1 cellular context compared by ENCODE assay signal in the genomic region with DNA sequence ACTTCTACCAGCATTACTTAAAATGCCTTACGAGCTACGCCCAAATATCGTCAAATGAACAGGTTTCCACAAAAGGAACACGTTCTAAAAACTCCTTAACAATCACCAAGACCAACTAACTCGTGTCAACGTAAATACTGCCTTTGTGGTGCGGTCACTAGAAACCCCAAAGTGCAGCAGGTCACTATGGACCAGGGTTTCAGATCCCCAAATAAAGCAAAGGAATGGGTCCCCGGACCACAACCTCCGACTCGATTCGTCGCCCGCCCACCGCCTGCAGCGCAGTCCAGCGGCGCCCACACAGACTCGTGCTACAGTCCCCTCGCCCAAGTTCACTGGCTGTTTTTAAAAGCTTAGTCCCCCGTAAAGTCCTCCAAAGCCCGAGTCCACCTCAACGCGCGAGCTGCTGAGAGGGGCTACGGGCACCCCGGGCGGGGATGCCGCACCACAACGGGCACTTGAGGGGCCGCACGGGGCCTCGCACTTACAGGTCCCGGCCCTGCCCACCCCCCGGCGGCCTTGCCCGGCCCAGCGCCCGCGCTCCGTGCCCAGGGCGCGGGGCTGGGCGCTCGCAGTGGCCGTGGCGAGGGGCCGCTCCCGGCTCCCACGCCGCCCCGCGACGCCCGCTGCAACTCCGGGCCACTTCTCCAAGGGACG.
TF ChIP-seq lines count a peak whose summit lies in the region.

No MANE protein-coding gene starts in this region.

TF ChIP-seq in H1, 55 proteins besides CTCF, POLR2A, EP300 and RAD21 (continued from another document):
- TF ChIP-seq, protein P1, sequence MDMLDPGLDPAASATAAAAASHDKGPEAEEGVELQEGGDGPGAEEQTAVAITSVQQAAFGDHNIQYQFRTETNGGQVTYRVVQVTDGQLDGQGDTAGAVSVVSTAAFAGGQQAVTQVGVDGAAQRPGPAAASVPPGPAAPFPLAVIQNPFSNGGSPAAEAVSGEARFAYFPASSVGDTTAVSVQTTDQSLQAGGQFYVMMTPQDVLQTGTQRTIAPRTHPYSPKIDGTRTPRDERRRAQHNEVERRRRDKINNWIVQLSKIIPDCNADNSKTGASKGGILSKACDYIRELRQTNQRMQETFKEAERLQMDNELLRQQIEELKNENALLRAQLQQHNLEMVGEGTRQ (IDR thresholded peaks at IDR 0.05; ENCODE audit: low read length): no peak
- no peak for TF ChIP-seq HDAC6 (IDR thresholded peaks at IDR 0.05; ENCODE audit: low read depth, low read length)
- TF ChIP-seq, protein P2, sequence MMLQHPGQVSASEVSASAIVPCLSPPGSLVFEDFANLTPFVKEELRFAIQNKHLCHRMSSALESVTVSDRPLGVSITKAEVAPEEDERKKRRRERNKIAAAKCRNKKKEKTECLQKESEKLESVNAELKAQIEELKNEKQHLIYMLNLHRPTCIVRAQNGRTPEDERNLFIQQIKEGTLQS (IDR thresholded peaks at IDR 0.05; ENCODE audit: insufficient read depth, low read depth, low read length): no peak
- no peak for TF ChIP-seq CHD2 (IDR thresholded peaks at IDR 0.05; ENCODE audit: low read length)
- no peak for TF ChIP-seq TEAD4 (IDR thresholded peaks at IDR 0.05; ENCODE audit: low read depth, low read length)
- TF ChIP-seq, protein P3, sequence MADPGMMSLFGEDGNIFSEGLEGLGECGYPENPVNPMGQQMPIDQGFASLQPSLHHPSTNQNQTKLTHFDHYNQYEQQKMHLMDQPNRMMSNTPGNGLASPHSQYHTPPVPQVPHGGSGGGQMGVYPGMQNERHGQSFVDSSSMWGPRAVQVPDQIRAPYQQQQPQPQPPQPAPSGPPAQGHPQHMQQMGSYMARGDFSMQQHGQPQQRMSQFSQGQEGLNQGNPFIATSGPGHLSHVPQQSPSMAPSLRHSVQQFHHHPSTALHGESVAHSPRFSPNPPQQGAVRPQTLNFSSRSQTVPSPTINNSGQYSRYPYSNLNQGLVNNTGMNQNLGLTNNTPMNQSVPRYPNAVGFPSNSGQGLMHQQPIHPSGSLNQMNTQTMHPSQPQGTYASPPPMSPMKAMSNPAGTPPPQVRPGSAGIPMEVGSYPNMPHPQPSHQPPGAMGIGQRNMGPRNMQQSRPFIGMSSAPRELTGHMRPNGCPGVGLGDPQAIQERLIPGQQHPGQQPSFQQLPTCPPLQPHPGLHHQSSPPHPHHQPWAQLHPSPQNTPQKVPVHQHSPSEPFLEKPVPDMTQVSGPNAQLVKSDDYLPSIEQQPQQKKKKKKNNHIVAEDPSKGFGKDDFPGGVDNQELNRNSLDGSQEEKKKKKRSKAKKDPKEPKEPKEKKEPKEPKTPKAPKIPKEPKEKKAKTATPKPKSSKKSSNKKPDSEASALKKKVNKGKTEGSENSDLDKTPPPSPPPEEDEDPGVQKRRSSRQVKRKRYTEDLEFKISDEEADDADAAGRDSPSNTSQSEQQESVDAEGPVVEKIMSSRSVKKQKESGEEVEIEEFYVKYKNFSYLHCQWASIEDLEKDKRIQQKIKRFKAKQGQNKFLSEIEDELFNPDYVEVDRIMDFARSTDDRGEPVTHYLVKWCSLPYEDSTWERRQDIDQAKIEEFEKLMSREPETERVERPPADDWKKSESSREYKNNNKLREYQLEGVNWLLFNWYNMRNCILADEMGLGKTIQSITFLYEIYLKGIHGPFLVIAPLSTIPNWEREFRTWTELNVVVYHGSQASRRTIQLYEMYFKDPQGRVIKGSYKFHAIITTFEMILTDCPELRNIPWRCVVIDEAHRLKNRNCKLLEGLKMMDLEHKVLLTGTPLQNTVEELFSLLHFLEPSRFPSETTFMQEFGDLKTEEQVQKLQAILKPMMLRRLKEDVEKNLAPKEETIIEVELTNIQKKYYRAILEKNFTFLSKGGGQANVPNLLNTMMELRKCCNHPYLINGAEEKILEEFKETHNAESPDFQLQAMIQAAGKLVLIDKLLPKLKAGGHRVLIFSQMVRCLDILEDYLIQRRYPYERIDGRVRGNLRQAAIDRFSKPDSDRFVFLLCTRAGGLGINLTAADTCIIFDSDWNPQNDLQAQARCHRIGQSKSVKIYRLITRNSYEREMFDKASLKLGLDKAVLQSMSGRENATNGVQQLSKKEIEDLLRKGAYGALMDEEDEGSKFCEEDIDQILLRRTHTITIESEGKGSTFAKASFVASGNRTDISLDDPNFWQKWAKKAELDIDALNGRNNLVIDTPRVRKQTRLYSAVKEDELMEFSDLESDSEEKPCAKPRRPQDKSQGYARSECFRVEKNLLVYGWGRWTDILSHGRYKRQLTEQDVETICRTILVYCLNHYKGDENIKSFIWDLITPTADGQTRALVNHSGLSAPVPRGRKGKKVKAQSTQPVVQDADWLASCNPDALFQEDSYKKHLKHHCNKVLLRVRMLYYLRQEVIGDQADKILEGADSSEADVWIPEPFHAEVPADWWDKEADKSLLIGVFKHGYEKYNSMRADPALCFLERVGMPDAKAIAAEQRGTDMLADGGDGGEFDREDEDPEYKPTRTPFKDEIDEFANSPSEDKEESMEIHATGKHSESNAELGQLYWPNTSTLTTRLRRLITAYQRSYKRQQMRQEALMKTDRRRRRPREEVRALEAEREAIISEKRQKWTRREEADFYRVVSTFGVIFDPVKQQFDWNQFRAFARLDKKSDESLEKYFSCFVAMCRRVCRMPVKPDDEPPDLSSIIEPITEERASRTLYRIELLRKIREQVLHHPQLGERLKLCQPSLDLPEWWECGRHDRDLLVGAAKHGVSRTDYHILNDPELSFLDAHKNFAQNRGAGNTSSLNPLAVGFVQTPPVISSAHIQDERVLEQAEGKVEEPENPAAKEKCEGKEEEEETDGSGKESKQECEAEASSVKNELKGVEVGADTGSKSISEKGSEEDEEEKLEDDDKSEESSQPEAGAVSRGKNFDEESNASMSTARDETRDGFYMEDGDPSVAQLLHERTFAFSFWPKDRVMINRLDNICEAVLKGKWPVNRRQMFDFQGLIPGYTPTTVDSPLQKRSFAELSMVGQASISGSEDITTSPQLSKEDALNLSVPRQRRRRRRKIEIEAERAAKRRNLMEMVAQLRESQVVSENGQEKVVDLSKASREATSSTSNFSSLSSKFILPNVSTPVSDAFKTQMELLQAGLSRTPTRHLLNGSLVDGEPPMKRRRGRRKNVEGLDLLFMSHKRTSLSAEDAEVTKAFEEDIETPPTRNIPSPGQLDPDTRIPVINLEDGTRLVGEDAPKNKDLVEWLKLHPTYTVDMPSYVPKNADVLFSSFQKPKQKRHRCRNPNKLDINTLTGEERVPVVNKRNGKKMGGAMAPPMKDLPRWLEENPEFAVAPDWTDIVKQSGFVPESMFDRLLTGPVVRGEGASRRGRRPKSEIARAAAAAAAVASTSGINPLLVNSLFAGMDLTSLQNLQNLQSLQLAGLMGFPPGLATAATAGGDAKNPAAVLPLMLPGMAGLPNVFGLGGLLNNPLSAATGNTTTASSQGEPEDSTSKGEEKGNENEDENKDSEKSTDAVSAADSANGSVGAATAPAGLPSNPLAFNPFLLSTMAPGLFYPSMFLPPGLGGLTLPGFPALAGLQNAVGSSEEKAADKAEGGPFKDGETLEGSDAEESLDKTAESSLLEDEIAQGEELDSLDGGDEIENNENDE (IDR thresholded peaks at IDR 0.05; ENCODE audit: insufficient replicate concordance, low read length): no peak
- TF ChIP-seq, protein P4, sequence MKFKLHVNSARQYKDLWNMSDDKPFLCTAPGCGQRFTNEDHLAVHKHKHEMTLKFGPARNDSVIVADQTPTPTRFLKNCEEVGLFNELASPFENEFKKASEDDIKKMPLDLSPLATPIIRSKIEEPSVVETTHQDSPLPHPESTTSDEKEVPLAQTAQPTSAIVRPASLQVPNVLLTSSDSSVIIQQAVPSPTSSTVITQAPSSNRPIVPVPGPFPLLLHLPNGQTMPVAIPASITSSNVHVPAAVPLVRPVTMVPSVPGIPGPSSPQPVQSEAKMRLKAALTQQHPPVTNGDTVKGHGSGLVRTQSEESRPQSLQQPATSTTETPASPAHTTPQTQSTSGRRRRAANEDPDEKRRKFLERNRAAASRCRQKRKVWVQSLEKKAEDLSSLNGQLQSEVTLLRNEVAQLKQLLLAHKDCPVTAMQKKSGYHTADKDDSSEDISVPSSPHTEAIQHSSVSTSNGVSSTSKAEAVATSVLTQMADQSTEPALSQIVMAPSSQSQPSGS (IDR thresholded peaks at IDR 0.05; ENCODE audit: low read length): no peak
- TF ChIP-seq, protein P5, sequence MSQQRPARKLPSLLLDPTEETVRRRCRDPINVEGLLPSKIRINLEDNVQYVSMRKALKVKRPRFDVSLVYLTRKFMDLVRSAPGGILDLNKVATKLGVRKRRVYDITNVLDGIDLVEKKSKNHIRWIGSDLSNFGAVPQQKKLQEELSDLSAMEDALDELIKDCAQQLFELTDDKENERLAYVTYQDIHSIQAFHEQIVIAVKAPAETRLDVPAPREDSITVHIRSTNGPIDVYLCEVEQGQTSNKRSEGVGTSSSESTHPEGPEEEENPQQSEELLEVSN (IDR thresholded peaks at IDR 0.05): no peak
- peak; percentile 9; the same call in 1 of the 2 replicates for TF ChIP-seq TBP (IDR thresholded peaks at IDR 0.05; ENCODE audit: low read depth, low read length)
- no peak for TF ChIP-seq TAF7 (optimal IDR thresholded peaks at IDR 0.05; ENCODE audit: borderline replicate concordance, low read depth, low read length)
- no peak for TF ChIP-seq ZNF274 (IDR thresholded peaks at IDR 0.05; ENCODE audit: borderline replicate concordance, extremely low read depth, low read length)
- no peak for TF ChIP-seq SAP30 (IDR thresholded peaks at IDR 0.05; ENCODE audit: insufficient read depth, insufficient replicate concordance, low read length)
- TF ChIP-seq SIRT6 (IDR thresholded peaks at IDR 0.05; ENCODE audit: low read length): no peak
- TF ChIP-seq TAF1 (IDR thresholded peaks at IDR 0.05; ENCODE audit: low read depth, low read length): peak; percentile 28; the same call in 1 of the 2 replicates
- TF ChIP-seq GTF2F1 (IDR thresholded peaks at IDR 0.05; ENCODE audit: borderline replicate concordance, low read depth, low read length): no peak
- peak; percentile 26 for TF ChIP-seq CTBP2 (IDR thresholded peaks at IDR 0.05; ENCODE audit: borderline replicate concordance, insufficient read depth, insufficient read length, low read length)
- TF ChIP-seq KDM4A (IDR thresholded peaks at IDR 0.05; ENCODE audit: low read depth, low read length, severe bottlenecking): peak; percentile 79
- TF ChIP-seq SP2 (IDR thresholded peaks at IDR 0.05; ENCODE audit: low read length): no peak
- peak; percentile 44 for TF ChIP-seq EZH2 (IDR thresholded peaks at IDR 0.05; ENCODE audit: low read depth, low read length, severe bottlenecking)
- no peak; the same call in 1 of the 2 replicates for TF ChIP-seq RBBP5 (IDR thresholded peaks at IDR 0.05; ENCODE audit: borderline replicate concordance, low read depth, low read length)
- no peak for TF ChIP-seq KDM1A (IDR thresholded peaks at IDR 0.05; ENCODE audit: borderline replicate concordance, low read length)
